ENCODE assay signal across 1 cellular context in the genomic region with DNA sequence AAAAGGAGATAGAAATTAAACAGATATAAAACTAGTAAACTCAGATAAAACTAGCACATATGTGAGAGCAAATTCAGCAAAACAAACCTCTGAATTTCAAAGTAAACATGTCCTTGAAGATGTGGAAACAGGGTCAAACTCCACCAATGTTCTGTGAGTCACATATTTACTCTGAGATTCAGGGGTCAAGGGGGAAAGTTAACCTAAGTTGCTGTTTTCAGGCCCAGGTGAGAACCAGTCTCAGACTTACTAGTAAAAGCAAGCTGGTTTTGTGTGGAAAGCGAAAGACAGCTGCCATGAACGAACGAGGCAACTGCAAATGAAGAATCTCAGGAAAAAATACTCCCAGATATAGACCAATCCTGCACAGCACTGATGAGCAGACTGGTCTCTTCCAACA.
TF ChIP-seq lines count a peak whose summit lies in the region.

No MANE protein-coding gene starts in this region.

TF ChIP-seq in GM23338, 12 proteins besides CTCF, POLR2A, EP300 and RAD21 (continued from another document):
- TF ChIP-seq, protein P1, sequence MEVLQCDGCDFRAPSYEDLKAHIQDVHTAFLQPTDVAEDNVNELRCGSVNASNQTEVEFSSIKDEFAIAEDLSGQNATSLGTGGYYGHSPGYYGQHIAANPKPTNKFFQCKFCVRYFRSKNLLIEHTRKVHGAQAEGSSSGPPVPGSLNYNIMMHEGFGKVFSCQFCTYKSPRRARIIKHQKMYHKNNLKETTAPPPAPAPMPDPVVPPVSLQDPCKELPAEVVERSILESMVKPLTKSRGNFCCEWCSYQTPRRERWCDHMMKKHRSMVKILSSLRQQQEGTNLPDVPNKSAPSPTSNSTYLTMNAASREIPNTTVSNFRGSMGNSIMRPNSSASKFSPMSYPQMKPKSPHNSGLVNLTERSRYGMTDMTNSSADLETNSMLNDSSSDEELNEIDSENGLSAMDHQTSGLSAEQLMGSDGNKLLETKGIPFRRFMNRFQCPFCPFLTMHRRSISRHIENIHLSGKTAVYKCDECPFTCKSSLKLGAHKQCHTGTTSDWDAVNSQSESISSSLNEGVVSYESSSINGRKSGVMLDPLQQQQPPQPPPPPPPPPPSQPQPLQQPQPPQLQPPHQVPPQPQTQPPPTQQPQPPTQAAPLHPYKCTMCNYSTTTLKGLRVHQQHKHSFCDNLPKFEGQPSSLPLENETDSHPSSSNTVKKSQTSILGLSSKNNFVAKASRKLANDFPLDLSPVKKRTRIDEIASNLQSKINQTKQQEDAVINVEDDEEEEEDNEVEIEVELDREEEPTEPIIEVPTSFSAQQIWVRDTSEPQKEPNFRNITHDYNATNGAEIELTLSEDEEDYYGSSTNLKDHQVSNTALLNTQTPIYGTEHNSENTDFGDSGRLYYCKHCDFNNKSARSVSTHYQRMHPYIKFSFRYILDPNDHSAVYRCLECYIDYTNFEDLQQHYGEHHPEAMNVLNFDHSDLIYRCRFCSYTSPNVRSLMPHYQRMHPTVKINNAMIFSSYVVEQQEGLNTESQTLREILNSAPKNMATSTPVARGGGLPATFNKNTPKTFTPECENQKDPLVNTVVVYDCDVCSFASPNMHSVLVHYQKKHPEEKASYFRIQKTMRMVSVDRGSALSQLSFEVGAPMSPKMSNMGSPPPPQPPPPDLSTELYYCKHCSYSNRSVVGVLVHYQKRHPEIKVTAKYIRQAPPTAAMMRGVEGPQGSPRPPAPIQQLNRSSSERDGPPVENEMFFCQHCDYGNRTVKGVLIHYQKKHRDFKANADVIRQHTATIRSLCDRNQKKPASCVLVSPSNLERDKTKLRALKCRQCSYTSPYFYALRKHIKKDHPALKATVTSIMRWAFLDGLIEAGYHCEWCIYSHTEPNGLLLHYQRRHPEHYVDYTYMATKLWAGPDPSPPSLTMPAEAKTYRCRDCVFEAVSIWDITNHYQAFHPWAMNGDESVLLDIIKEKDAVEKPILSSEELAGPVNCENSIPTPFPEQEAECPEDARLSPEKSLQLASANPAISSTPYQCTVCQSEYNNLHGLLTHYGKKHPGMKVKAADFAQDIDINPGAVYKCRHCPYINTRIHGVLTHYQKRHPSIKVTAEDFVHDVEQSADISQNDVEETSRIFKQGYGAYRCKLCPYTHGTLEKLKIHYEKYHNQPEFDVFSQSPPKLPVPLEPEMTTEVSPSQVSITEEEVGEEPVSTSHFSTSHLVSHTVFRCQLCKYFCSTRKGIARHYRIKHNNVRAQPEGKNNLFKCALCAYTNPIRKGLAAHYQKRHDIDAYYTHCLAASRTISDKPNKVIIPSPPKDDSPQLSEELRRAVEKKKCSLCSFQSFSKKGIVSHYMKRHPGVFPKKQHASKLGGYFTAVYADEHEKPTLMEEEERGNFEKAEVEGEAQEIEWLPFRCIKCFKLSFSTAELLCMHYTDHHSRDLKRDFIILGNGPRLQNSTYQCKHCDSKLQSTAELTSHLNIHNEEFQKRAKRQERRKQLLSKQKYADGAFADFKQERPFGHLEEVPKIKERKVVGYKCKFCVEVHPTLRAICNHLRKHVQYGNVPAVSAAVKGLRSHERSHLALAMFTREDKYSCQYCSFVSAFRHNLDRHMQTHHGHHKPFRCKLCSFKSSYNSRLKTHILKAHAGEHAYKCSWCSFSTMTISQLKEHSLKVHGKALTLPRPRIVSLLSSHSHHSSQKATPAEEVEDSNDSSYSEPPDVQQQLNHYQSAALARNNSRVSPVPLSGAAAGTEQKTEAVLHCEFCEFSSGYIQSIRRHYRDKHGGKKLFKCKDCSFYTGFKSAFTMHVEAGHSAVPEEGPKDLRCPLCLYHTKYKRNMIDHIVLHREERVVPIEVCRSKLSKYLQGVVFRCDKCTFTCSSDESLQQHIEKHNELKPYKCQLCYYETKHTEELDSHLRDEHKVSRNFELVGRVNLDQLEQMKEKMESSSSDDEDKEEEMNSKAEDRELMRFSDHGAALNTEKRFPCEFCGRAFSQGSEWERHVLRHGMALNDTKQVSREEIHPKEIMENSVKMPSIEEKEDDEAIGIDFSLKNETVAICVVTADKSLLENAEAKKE (CRISPR knock-in tag; IDR thresholded peaks at IDR 0.05): no peak
- TF ChIP-seq POLR2AphosphoS5 (IDR thresholded peaks at IDR 0.05; ENCODE audit: low read depth) (no peak), ZNF114 (CRISPR knock-in tag; IDR thresholded peaks at IDR 0.05) (no peak), STAT1 (IDR thresholded peaks at IDR 0.05; ENCODE audit: unreplicated experiment) (no peak), CREB1 (CRISPR knock-in tag; IDR thresholded peaks at IDR 0.05; ENCODE audit: low read depth) (no peak), ZNF331 (CRISPR knock-in tag; IDR thresholded peaks at IDR 0.05; ENCODE audit: low read depth) (no peak), JUNB (IDR thresholded peaks at IDR 0.05; ENCODE audit: unreplicated experiment) (no peak)
- TF ChIP-seq, protein P2, sequence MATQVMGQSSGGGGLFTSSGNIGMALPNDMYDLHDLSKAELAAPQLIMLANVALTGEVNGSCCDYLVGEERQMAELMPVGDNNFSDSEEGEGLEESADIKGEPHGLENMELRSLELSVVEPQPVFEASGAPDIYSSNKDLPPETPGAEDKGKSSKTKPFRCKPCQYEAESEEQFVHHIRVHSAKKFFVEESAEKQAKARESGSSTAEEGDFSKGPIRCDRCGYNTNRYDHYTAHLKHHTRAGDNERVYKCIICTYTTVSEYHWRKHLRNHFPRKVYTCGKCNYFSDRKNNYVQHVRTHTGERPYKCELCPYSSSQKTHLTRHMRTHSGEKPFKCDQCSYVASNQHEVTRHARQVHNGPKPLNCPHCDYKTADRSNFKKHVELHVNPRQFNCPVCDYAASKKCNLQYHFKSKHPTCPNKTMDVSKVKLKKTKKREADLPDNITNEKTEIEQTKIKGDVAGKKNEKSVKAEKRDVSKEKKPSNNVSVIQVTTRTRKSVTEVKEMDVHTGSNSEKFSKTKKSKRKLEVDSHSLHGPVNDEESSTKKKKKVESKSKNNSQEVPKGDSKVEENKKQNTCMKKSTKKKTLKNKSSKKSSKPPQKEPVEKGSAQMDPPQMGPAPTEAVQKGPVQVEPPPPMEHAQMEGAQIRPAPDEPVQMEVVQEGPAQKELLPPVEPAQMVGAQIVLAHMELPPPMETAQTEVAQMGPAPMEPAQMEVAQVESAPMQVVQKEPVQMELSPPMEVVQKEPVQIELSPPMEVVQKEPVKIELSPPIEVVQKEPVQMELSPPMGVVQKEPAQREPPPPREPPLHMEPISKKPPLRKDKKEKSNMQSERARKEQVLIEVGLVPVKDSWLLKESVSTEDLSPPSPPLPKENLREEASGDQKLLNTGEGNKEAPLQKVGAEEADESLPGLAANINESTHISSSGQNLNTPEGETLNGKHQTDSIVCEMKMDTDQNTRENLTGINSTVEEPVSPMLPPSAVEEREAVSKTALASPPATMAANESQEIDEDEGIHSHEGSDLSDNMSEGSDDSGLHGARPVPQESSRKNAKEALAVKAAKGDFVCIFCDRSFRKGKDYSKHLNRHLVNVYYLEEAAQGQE (IDR thresholded peaks at IDR 0.05; ENCODE audit: unreplicated experiment): no peak
